ENCODE assay signal across 17 cellular contexts in the genomic region with DNA sequence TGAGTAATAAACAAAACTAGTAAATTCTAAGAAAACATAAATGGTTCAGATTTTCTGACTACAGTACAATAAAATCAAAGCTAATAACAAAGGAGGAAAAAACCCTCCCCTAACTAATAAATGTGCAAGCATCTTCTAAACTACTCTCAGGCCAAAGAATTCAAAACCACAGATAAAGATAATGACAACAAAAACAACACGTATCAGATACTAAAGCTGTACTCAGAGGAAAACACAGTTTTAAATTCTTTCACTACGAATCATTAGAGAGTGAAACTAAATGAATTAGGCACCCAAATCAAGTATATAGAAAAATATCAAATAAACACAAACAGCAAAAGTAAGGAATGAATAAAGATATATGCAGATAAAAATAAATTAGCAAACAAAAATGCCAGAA.
"Had no signal": no experiment of that assay in that cellular context is flagged by ENCODE, and none has a peak within 500 bp of the region (broad histone marks: within the 10 kb centered on the region; RNA-seq: fewer than 3 reads in every experiment).

No MANE protein-coding gene starts in this region.

- H3K9me3 Mint-ChIP-seq: central memory CD8-positive, alpha-beta T cell; naive thymus-derived CD8-positive, alpha-beta T cell had no signal

- H3K27me3 ChIP-seq: right lobe of liver had no signal

- H3K27ac ChIP-seq: esophagus squamous epithelium, heart left ventricle, right lobe of liver had no signal

- H3K4me1 Mint-ChIP-seq: central memory CD8-positive, alpha-beta T cell; naive thymus-derived CD8-positive, alpha-beta T cell; T-helper 17 cell had no signal

- H3K36me3 Mint-ChIP-seq: activated naive CD8-positive, alpha-beta T cell; naive thymus-derived CD8-positive, alpha-beta T cell had no signal

- H3K27ac Mint-ChIP-seq: activated naive CD8-positive, alpha-beta T cell; naive thymus-derived CD8-positive, alpha-beta T cell; progenitor cell of endocrine pancreas; T-helper 17 cell had no signal

- H3K4me1 ChIP-seq: esophagus squamous epithelium, heart left ventricle, right lobe of liver had no signal

- H3K4me3 Mint-ChIP-seq: activated naive CD8-positive, alpha-beta T cell; central memory CD8-positive, alpha-beta T cell; naive thymus-derived CD8-positive, alpha-beta T cell; T-helper 17 cell had no signal

- H3K4me3 ChIP-seq: esophagus squamous epithelium, heart left ventricle, mucosa of descending colon, right lobe of liver had no signal

- DNase-seq: activated gamma-delta T cell; activated T-cell treated with anti-CD3 and anti-CD28 coated beads, Interleukin-2, amount 50 U/mL, for 1 hour; esophagus squamous epithelium; heart left ventricle; kidney; mucosa of descending colon; naive thymus-derived CD8-positive, alpha-beta T cell; right lobe of liver; SIG-M5; stimulated activated CD4-positive, alpha-beta T cell treated with anti-CD3 and anti-CD28 coated beads, Interleukin-2, amount 100 ng/mL, for 24 hours; stimulated activated naive CD4-positive, alpha-beta T cell; substantia nigra; T-helper 17 cell; trophoblast cell had no signal

- H3K9me3 ChIP-seq: esophagus squamous epithelium, heart left ventricle, mucosa of descending colon, right lobe of liver had no signal

- H3K36me3 ChIP-seq: esophagus squamous epithelium, heart left ventricle, right lobe of liver had no signal
